Comparison of ENCODE assay signal across 6 cellular contexts in genomic region chr11:737899-738298, GRCh38. TPM values are rescaled to one million over a fixed set of nuclear protein-coding genes. Genes with fewer than 3 reads are reported as not detected.
DNase-seq lines count a peak whose midpoint lies in the region; ATAC-seq and TF ChIP-seq lines count a peak whose summit lies in the region.
"Not testable (repeated sequence)": the region's sequence is repeated elsewhere in the genome, so short reads cannot be mapped to it uniquely, and the experiment has no call there.

No MANE protein-coding gene starts in this region.

- ATAC-seq in activated naive CD4-positive, alpha-beta T cell treated with anti-CD3 and anti-CD28 coated beads, Interleukin-2, amount 50 U/mL, for 72 hours: peak; percentile 34 to 51
- peak in 1 of 2 donors; percentile 40 for ATAC-seq in naive B cell (ENCODE audit: low read depth in 2 of 2)
- peak; percentile 23 for ATAC-seq in stimulated activated naive CD8-positive, alpha-beta T cell treated with anti-CD3 and anti-CD28 coated beads, Interleukin-15, amount 100 ng/mL, for 72 hours

- intact Hi-C loops in Calu3 (cut with micrococcal nuclease; ENCODE audit: unreplicated experiment): not testable (repeated sequence)

- CTCF ChIA-PET in Calu3 (lab: Charles Lee): interaction anchor here (0.7 to 0.9 kb wide), 2 partner anchors 8 to 349 kb away, joined by 3 read pairs; no protein-coding TSS in a partner anchor

- not testable (repeated sequence) for H3K4me1 Mint-ChIP-seq in Calu3 (ENCODE audit: low read depth, unreplicated experiment)
- H3K4me1 Mint-ChIP-seq in T-helper 2 cell treated with Interferon-gamma antibody and Interleukin-4, amounts not matched to agents 5 μg/mL and 100 μg/mL, for 36 hours (ENCODE audit: low read depth): peaks cover 14% of the 10 kb centered on the region
- H3K4me1 Mint-ChIP-seq in naive B cell: peaks cover 11 to 16% (median 13%) of the 10 kb centered on the region in 3 donors
- H3K4me1 Mint-ChIP-seq in stimulated activated naive CD8-positive, alpha-beta T cell treated with anti-CD3 and anti-CD28 coated beads, Interleukin-15, amount 100 ng/mL, for 72 hours: peaks cover 18% of the 10 kb centered on the region

- not testable (repeated sequence) for H3K4me3 ChIP-seq in epithelial cell of esophagus (ENCODE audit: low read length)

- H3K9me3 Mint-ChIP-seq in Calu3 (ENCODE audit: low read depth, unreplicated experiment); T-helper 2 cell treated with Interferon-gamma antibody and Interleukin-4, amounts not matched to agents 5 μg/mL and 100 μg/mL, for 36 hours; activated naive CD4-positive, alpha-beta T cell treated with anti-CD3 and anti-CD28 coated beads, Interleukin-2, amount 50 U/mL, for 72 hours; naive B cell; stimulated activated naive CD8-positive, alpha-beta T cell treated with anti-CD3 and anti-CD28 coated beads, Interleukin-15, amount 100 ng/mL, for 72 hours: not testable (repeated sequence)

- peak; percentile 50 for DNase-seq in Calu3
- not testable (repeated sequence) for DNase-seq in T-helper 2 cell treated with Interferon-gamma antibody and Interleukin-4, amounts not matched to agents 5 μg/mL and 100 μg/mL, for 36 hours (ENCODE audit: low spot score); activated naive CD4-positive, alpha-beta T cell treated with anti-CD3 and anti-CD28 coated beads, Interleukin-2, amount 50 U/mL, for 72 hours (ENCODE audit: low spot score in 2 of 2); naive B cell; stimulated activated naive CD8-positive, alpha-beta T cell treated with anti-CD3 and anti-CD28 coated beads, Interleukin-15, amount 100 ng/mL, for 72 hours
- peak; percentile 55 for DNase-seq in epithelial cell of esophagus (ENCODE audit: low read depth)

- TF ChIP-seq CTCF in Calu3 (IDR thresholded peaks at IDR 0.05; ENCODE audit: unreplicated experiment); epithelial cell of esophagus (IDR thresholded peaks at IDR 0.05; ENCODE audit: insufficient read depth, low read depth, low read length, missing control alignments): not testable (repeated sequence)

- not testable (repeated sequence) for H3K27ac Mint-ChIP-seq in Calu3 (ENCODE audit: unreplicated experiment); activated naive CD4-positive, alpha-beta T cell treated with anti-CD3 and anti-CD28 coated beads, Interleukin-2, amount 50 U/mL, for 72 hours; naive B cell; stimulated activated naive CD8-positive, alpha-beta T cell treated with anti-CD3 and anti-CD28 coated beads, Interleukin-15, amount 100 ng/mL, for 72 hours
- peak overlapping the region; percentile 35 for H3K27ac Mint-ChIP-seq in T-helper 2 cell treated with Interferon-gamma antibody and Interleukin-4, amounts not matched to agents 5 μg/mL and 100 μg/mL, for 36 hours

- H3K27me3 Mint-ChIP-seq in Calu3 (ENCODE audit: unreplicated experiment); stimulated activated naive CD8-positive, alpha-beta T cell treated with anti-CD3 and anti-CD28 coated beads, Interleukin-15, amount 100 ng/mL, for 72 hours: not testable (repeated sequence)
- H3K27me3 Mint-ChIP-seq in T-helper 2 cell treated with Interferon-gamma antibody and Interleukin-4, amounts not matched to agents 5 μg/mL and 100 μg/mL, for 36 hours (ENCODE audit: low read depth): peaks cover 16% of the 10 kb centered on the region
- peaks cover 0 to 28% (median 13%) of the 10 kb centered on the region in 3 donors for H3K27me3 Mint-ChIP-seq in naive B cell

- H3K4me3 Mint-ChIP-seq in Calu3 (ENCODE audit: low read depth, unreplicated experiment): not testable (repeated sequence)
- peak overlapping the region; percentile 73 for H3K4me3 Mint-ChIP-seq in T-helper 2 cell treated with Interferon-gamma antibody and Interleukin-4, amounts not matched to agents 5 μg/mL and 100 μg/mL, for 36 hours
- peak overlapping the region in 6 of 8 donors; percentile 3 to 78 (median 54) for H3K4me3 Mint-ChIP-seq in naive B cell
- H3K4me3 Mint-ChIP-seq in stimulated activated naive CD8-positive, alpha-beta T cell treated with anti-CD3 and anti-CD28 coated beads, Interleukin-15, amount 100 ng/mL, for 72 hours: peak overlapping the region; percentile 34 to 63

- not testable (repeated sequence) for H3K36me3 Mint-ChIP-seq in Calu3 (ENCODE audit: insufficient read depth, unreplicated experiment); T-helper 2 cell treated with Interferon-gamma antibody and Interleukin-4, amounts not matched to agents 5 μg/mL and 100 μg/mL, for 36 hours (ENCODE audit: low read depth); activated naive CD4-positive, alpha-beta T cell treated with anti-CD3 and anti-CD28 coated beads, Interleukin-2, amount 50 U/mL, for 72 hours; naive B cell

- BruUV-seq in Calu3 (replicated peaks; lab: Mats Ljungman, UMichigan): not testable (repeated sequence)

RNA-seq across cellular contexts. Expression of gene TALDO1, which starts 9.4 kb away (rescaled TPM):
- total RNA-seq in Calu3 (2022): 359 and 379 TPM in 2 replicates
- total RNA-seq in activated naive CD4-positive, alpha-beta T cell treated with anti-CD3 and anti-CD28 coated beads, Interleukin-2, amount 50 U/mL, for 72 hours: 100 to 1,000 TPM; 226 to 328 TPM
- polyA plus RNA-seq in naive B cell (ENCODE audit: low read depth in 6 of 6): 100 to 1,000 TPM; 156 to 201 (median 164) TPM

RNA-seq across cellular contexts. Expression of gene EPS8L2, which starts 31.9 kb away (rescaled TPM):
- total RNA-seq in Calu3 (2022): 212 and 213 TPM in 2 replicates
- total RNA-seq in activated naive CD4-positive, alpha-beta T cell treated with anti-CD3 and anti-CD28 coated beads, Interleukin-2, amount 50 U/mL, for 72 hours: 10 to 100 TPM in 1 of 2 donors, 1 to 10 TPM in 1; 2.4 to 34.1 TPM
- 1 to 10 TPM; 1.3 to 7.6 (median 3.3) TPM for polyA plus RNA-seq in naive B cell (ENCODE audit: low read depth in 6 of 6)

RNA-seq across cellular contexts. Expression of gene GATD1, which starts 39.4 kb away (rescaled TPM):
- 73.8 and 83.3 TPM in 2 replicates for total RNA-seq in Calu3 (2022)
- total RNA-seq in activated naive CD4-positive, alpha-beta T cell treated with anti-CD3 and anti-CD28 coated beads, Interleukin-2, amount 50 U/mL, for 72 hours: 10 to 100 TPM; 33.1 to 60.5 TPM
- 10 to 100 TPM in 1 of 6 donors, 1 to 10 TPM in 4, not detected in 1; 4.5 to 14.1 (median 7.0) TPM for polyA plus RNA-seq in naive B cell (ENCODE audit: low read depth in 6 of 6)

RNA-seq across cellular contexts. Expression of gene TMEM80, which starts 42.3 kb away (rescaled TPM):
- 21.2 and 29.9 TPM in 2 replicates for total RNA-seq in Calu3 (2022)
- 10 to 100 TPM in 1 of 2 donors, 1 to 10 TPM in 1; 5.2 to 11.3 TPM for total RNA-seq in activated naive CD4-positive, alpha-beta T cell treated with anti-CD3 and anti-CD28 coated beads, Interleukin-2, amount 50 U/mL, for 72 hours
- polyA plus RNA-seq in naive B cell (ENCODE audit: low read depth in 6 of 6): 10 to 100 TPM; 31.5 to 41.0 (median 36.6) TPM

RNA-seq across cellular contexts. Expression of gene DEAF1, which starts 42.9 kb away (rescaled TPM):
- 57.0 and 59.0 TPM in 2 replicates for total RNA-seq in Calu3 (2022)
- 10 to 100 TPM; 50.9 to 63.5 TPM for total RNA-seq in activated naive CD4-positive, alpha-beta T cell treated with anti-CD3 and anti-CD28 coated beads, Interleukin-2, amount 50 U/mL, for 72 hours
- 10 to 100 TPM; 16.7 to 39.8 (median 24.7) TPM for polyA plus RNA-seq in naive B cell (ENCODE audit: low read depth in 6 of 6)
